15 cellular contexts compared by ENCODE assay signal in the genomic region with DNA sequence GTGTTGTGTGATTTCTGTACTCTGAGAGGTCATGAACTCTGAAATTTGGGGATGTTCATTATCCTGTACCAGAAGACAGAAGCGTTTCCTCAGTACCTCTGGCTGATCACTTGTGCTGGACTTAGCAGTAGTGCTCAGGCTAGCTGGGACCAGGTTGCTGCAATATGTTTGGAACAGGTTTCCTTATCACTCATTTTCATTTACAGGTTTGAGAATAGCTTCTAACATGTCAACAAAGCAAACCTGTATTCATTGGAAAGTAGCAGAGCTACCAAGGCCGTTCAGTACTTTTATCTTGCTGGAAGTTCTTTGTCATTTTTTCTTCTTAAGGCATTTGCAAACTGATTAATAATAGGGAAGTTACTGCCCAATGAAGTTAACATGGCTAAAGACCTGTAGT.
DNase-seq lines count a peak whose midpoint lies in the region; ATAC-seq and TF ChIP-seq lines count a peak whose summit lies in the region.
"Had no signal": no experiment of that assay in that cellular context is flagged by ENCODE, and none has a peak within 500 bp of the region (broad histone marks: within the 10 kb centered on the region; RNA-seq: fewer than 3 reads in every experiment).

No MANE protein-coding gene starts in this region.

- H3K4me1 ChIP-seq in IMR-90 (ENCODE audit: control insufficient read depth, insufficient read depth, low read length) (peaks cover 3% of the 10 kb centered on the region), body of pancreas (peaks cover 5% of the 10 kb centered on the region), stomach (peaks cover 0 to 23% (median 3%) of the 10 kb centered on the region in 4 donors)
- H3K4me1 ChIP-seq: Caco-2 had no signal

- ATAC-seq in IMR-90 (ENCODE audit: low read depth) (no peak), body of pancreas (peak; percentile 81)
- ATAC-seq: HCT116 had no signal

- H3K56ac ChIP-seq in IMR-90 (ENCODE audit: extremely low read depth, insufficient read depth, low read length), result no peak overlapping the region

- H3K9me3 ChIP-seq in IMR-90 (ENCODE audit: control insufficient read depth, insufficient read depth, low read length) (no peaks in the 10 kb centered on the region), body of pancreas (no peaks in the 10 kb centered on the region), stomach (peaks cover 0 to 4% (median 2%) of the 10 kb centered on the region in 4 donors)
- H3K9me3 ChIP-seq: BE2C, Caco-2 had no signal

- no peak for TF ChIP-seq CTCF in IMR-90 (conservative IDR thresholded peaks at IDR 0.05; ENCODE audit: low read depth, low read length)
- no peak for TF ChIP-seq CTCF in LNCaP clone FGC (IDR thresholded peaks at IDR 0.05; ENCODE audit: control insufficient read depth, extremely low read depth, insufficient read depth)
- TF ChIP-seq CTCF in body of pancreas (IDR thresholded peaks at IDR 0.05), result no peak
- no peak for TF ChIP-seq CTCF in stomach (IDR thresholded peaks at IDR 0.05)

- CTCF ChIA-PET in IMR-90 (lab: Yijun Ruan, JAX), result no interaction called here

- H3K18ac ChIP-seq in IMR-90 (ENCODE audit: low read depth, low read length), result no peak overlapping the region

- no peak overlapping the region for H2BK20ac ChIP-seq in IMR-90 (ENCODE audit: low read depth, low read length)

- H4K5ac ChIP-seq in IMR-90 (ENCODE audit: low read depth, low read length), result no peak overlapping the region

- H3K27me3 ChIP-seq in IMR-90 (ENCODE audit: control insufficient read depth, insufficient read depth, low read length) (no peaks in the 10 kb centered on the region), body of pancreas (no peaks in the 10 kb centered on the region), stomach (no peaks in the 10 kb centered on the region)
- H3K27me3 ChIP-seq: BE2C had no signal

- H3K4ac ChIP-seq in IMR-90 (ENCODE audit: low read depth, low read length), result no peak overlapping the region

- no peak overlapping the region for H2BK120ac ChIP-seq in IMR-90 (ENCODE audit: low read depth, low read length)

- intact Hi-C loops in IMR-90 (cut with micrococcal nuclease), result no loop called here
- intact Hi-C loops in body of pancreas (cut with DNase I), result no loop called here
- intact Hi-C loops in stomach (cut with DNase I; ENCODE audit: low total_unique reads), result no loop called here

- H3K4me2 ChIP-seq in IMR-90 (ENCODE audit: low read depth, low read length), result no peak overlapping the region

- H3K9ac ChIP-seq in IMR-90 (ENCODE audit: low read depth, low read length), result no peak overlapping the region

- no peak overlapping the region for H4K91ac ChIP-seq in IMR-90 (ENCODE audit: insufficient read depth, low read depth, low read length)

- dilution Hi-C loops in IMR-90 (cut with HindIII; ENCODE audit: low sequenced_read_pairs, unreplicated experiment), result no loop called here

- H3K4me3 ChIP-seq in IMR-90 (ENCODE audit: insufficient read depth, low read depth, low read length), result no peak overlapping the region
- H3K4me3 ChIP-seq in LNCaP clone FGC (ENCODE audit: low read depth, low read length), result no peak overlapping the region
- H3K4me3 ChIP-seq in body of pancreas, result no peak overlapping the region
- no peak overlapping the region for H3K4me3 ChIP-seq in stomach

- in situ Hi-C loops in IMR-90 (cut with MboI; ENCODE audit: low sequenced_read_pairs), result no loop called here

- DNase-seq in IMR-90, result no peak
- DNase-seq in LNCaP clone FGC (ENCODE audit: low read depth), result peak; percentile 52
- DNase-seq in body of pancreas, result peak in 3 of 4 donors; percentile 14 to 35 (median 30)
- peak; percentile 25 for DNase-seq in stomach
- no peak for DNase-seq in CD1c-positive myeloid dendritic cell (ENCODE audit: extremely low spot score)
- no peak for DNase-seq in NCI-H2107 treated with DMSO at 0.1 percent for 48 hours (lab: John Stamatoyannopoulos, UW; ENCODE audit: unreplicated experiment)
- DNase-seq: ACHN; BE2C; C1 segment of cervical spinal cord; Caco-2; CD4-positive, alpha-beta T cell; GOT3; H7; HFFc6 had no signal

- TF ChIP-seq EP300 in stomach (IDR thresholded peaks at IDR 0.05), result no peak

- whole genome bisulfite sequencing in IMR-90 (ENCODE audit: extremely low coverage in 2 of 2, insufficient read length in 1 of 2), 2 experiments, result no CpG with 5 or more reads among the region's 2 CpGs
- WGBS in body of pancreas, 2 donors, result 19 to 24% methylated on average over 2 of the region's 2 CpGs
- 25 to 49% (median 39%) methylated on average over 2 of the region's 2 CpGs for WGBS in stomach, 5 donors

- no peaks in the 10 kb centered on the region for H4K20me1 ChIP-seq in IMR-90 (ENCODE audit: insufficient read depth, low read length)

- no peak for TF ChIP-seq RAD21 in IMR-90 (IDR thresholded peaks at IDR 0.05; ENCODE audit: low read length)

- BruUV-seq in IMR-90 (replicated peaks; lab: Mats Ljungman, UMichigan), result no TSS peak

- no peak overlapping the region for H2BK5ac ChIP-seq in IMR-90 (ENCODE audit: low read depth, low read length, poor library complexity, severe bottlenecking)

- H3K36me3 ChIP-seq in IMR-90 (ENCODE audit: control insufficient read depth, insufficient read depth, low read length), result no peaks in the 10 kb centered on the region
- no peaks in the 10 kb centered on the region for H3K36me3 ChIP-seq in body of pancreas (replicated peaks in 1 of 2; ENCODE audit: insufficient read depth in 1 of 2, low read depth in 2 of 2)
- no peaks in the 10 kb centered on the region for H3K36me3 ChIP-seq in stomach
- H3K36me3 ChIP-seq: BE2C had no signal

- H3K23ac ChIP-seq in IMR-90 (ENCODE audit: low read depth, low read length), result no peak overlapping the region

- no peak overlapping the region for H3K14ac ChIP-seq in IMR-90 (replicated peaks; ENCODE audit: low read depth, low read length)

- H2AFZ ChIP-seq in IMR-90 (replicated peaks; ENCODE audit: low read length, poor library complexity), result no peak overlapping the region

- H3K27ac ChIP-seq in IMR-90 (ENCODE audit: insufficient read depth, low read length), result no peak overlapping the region
- peak overlapping the region in 1 of 4 donors; percentile 41 for H3K27ac ChIP-seq in body of pancreas
- no peak overlapping the region for H3K27ac ChIP-seq in stomach

- no peak overlapping the region for H2AK9ac ChIP-seq in IMR-90 (replicated peaks; ENCODE audit: low read depth, low read length, poor library complexity)

- no peaks in the 10 kb centered on the region for H3K79me1 ChIP-seq in IMR-90 (ENCODE audit: low read depth in 1 of 2, low read length in 2 of 2)

- H2AK5ac ChIP-seq in IMR-90 (ENCODE audit: low read depth, low read length), result peak overlapping the region; percentile 38; the same call in 1 of the 2 replicates

- H4K8ac ChIP-seq in IMR-90 (ENCODE audit: low read depth in 2 of 2, low read length in 2 of 2), result no peak overlapping the region

- no peak overlapping the region for H2BK15ac ChIP-seq in IMR-90 (ENCODE audit: low read depth, low read length)

- TF ChIP-seq POLR2A in IMR-90 (IDR thresholded peaks at IDR 0.05; ENCODE audit: low read depth, low read length), result no peak
- no peak for TF ChIP-seq POLR2A in body of pancreas (IDR thresholded peaks at IDR 0.05)
- no peak for TF ChIP-seq POLR2A in stomach (IDR thresholded peaks at IDR 0.05)

- POLR2A ChIA-PET in IMR-90 (lab: Charles Lee; ENCODE audit: unreplicated experiment), result no interaction called here

- peaks cover 3% of the 10 kb centered on the region for H3K9me1 ChIP-seq in IMR-90 (ENCODE audit: insufficient read depth, low read length)

TF ChIP-seq in IMR-90, 13 proteins besides CTCF, POLR2A, EP300 and RAD21:
- TF ChIP-seq MAFK (IDR thresholded peaks at IDR 0.05; ENCODE audit: low read depth, low read length), result no peak
- TF ChIP-seq CHD1 (IDR thresholded peaks at IDR 0.05; ENCODE audit: low read depth, low read length), result no peak
- no peak for TF ChIP-seq RCOR1 (IDR thresholded peaks at IDR 0.05; ENCODE audit: insufficient replicate concordance, low read length)
- TF ChIP-seq SMC3 (IDR thresholded peaks at IDR 0.05; ENCODE audit: low read depth, low read length), result no peak
- TF ChIP-seq BHLHE40 (IDR thresholded peaks at IDR 0.05; ENCODE audit: low read depth, low read length), result no peak
- TF ChIP-seq NFE2L2 (IDR thresholded peaks at IDR 0.05; ENCODE audit: low read depth, low read length), result no peak

Comparison
In these comparisons a context has a peak if more than half of its experiments do, and no peak if none do; other contexts are left out.
1. DNase-seq: peak in LNCaP clone FGC (single experiment), body of pancreas (3 of 4) and stomach (single experiment); none in IMR-90 (single experiment), CD1c-positive myeloid dendritic cell (single experiment) and NCI-H2107 treated with DMSO at 0.1 percent for 48 hours (single experiment).